Comparison of ENCODE assay signal across 11 cellular contexts in the genomic region with DNA sequence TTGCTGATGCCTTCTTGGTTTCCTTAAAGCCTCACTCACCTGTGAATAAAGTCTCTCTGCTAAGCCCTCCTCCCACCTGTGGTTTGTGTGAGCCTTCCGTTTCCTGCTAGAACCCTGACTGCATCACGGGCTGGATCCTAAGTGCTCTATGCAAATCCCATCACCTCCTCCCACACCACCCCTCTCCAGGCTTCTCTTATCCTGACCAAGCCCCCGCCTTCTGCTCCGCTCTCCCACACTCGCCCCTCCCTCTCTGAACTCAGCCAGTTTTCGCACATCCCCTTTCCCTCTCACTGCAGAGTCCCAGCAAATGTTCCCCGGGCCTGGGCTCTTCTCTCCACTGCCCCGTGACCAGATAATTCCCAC. TPM values are rescaled to one million over a fixed set of nuclear protein-coding genes. Genes with fewer than 3 reads are reported as not detected.
DNase-seq lines count a peak whose midpoint lies in the region; ATAC-seq, FAIRE-seq and TF ChIP-seq lines count a peak whose summit lies in the region.
"Had no signal": no experiment of that assay in that cellular context is flagged by ENCODE, and none has a peak within 500 bp of the region (broad histone marks: within the 10 kb centered on the region; RNA-seq: fewer than 3 reads in every experiment).

No MANE protein-coding gene starts in this region.

- no peaks in the 10 kb centered on the region for H3K36me3 ChIP-seq in kidney (ENCODE audit: control insufficient read depth in 1 of 2, insufficient read depth in 2 of 2, low read length in 2 of 2)
- H3K36me3 ChIP-seq in GM23248 (ENCODE audit: low read depth), result no peaks in the 10 kb centered on the region

- POLR2A ChIA-PET in activated B cell treated with CpG ODN at 0.5 μM for 24 hours (lab: Charles Lee), result no interaction called here

- H3K4me2 ChIP-seq in GM23248 (ENCODE audit: unreplicated experiment), result no peak overlapping the region

- in situ Hi-C loops in GM23248 (cut with MboI), result no loop called here

- no peaks in the 10 kb centered on the region for H3K27me3 ChIP-seq in GM23248 (replicated peaks; ENCODE audit: insufficient read depth)

- H3K27ac Mint-ChIP-seq in activated B cell treated with CpG ODN at 0.5 μM for 24 hours, result no peak overlapping the region

- H3F3A ChIP-seq in GM23248 (ENCODE audit: insufficient read depth), result no peaks in the 10 kb centered on the region

- H3K4me1 Mint-ChIP-seq in activated B cell treated with CpG ODN at 0.5 μM for 24 hours, result peaks cover 20% of the 10 kb centered on the region

- peaks cover 6% of the 10 kb centered on the region for H3K27me3 Mint-ChIP-seq in activated B cell treated with CpG ODN at 0.5 μM for 24 hours

- no peaks in the 10 kb centered on the region for H4K20me1 ChIP-seq in GM23248 (ENCODE audit: insufficient read depth)

- WGBS in GM23248 (ENCODE audit: low coverage in 1 of 2, low lambda C conversion rate in 2 of 2, missing lambda C conversion rate in 2 of 2), 2 experiments, result 59 to 69% methylated on average over 8 of the region's 8 CpGs

- H3K9me2 ChIP-seq in GM23248 (ENCODE audit: insufficient read depth), result no peaks in the 10 kb centered on the region

- no peak for TF ChIP-seq CTCF in GM12864 (IDR thresholded peaks at IDR 0.05; ENCODE audit: low read depth, low read length, missing control alignments)
- TF ChIP-seq CTCF in activated B cell treated with CpG ODN at 0.5 μM for 24 hours (IDR thresholded peaks at IDR 0.05), result no peak
- TF ChIP-seq CTCF in kidney (IDR thresholded peaks at IDR 0.05; ENCODE audit: borderline replicate concordance, extremely low read depth, insufficient read depth), result no peak

- CTCF ChIA-PET in activated B cell treated with CpG ODN at 0.5 μM for 24 hours (lab: Charles Lee), result no interaction called here

- intact Hi-C loops in activated B cell treated with CpG ODN at 0.5 μM for 24 hours (cut with micrococcal nuclease) (no loop called here), kidney (cut with DNase I) (no loop called here)

- H3K9me3 Mint-ChIP-seq in activated B cell treated with CpG ODN at 0.5 μM for 24 hours, result no peaks in the 10 kb centered on the region
- H3K9me3 Mint-ChIP-seq: T-helper 1 cell treated with Interleukin-12 subunit alpha and Interleukin-12 subunit beta and Interleukin-4 antibody, amounts not matched to agents 30 μg/mL and 1 μg/mL, for 36 hours had no signal

- peak overlapping the region; percentile 36 for H3K4me3 Mint-ChIP-seq in activated B cell treated with CpG ODN at 0.5 μM for 24 hours
- H3K4me3 Mint-ChIP-seq: T-helper 1 cell treated with Interleukin-12 subunit alpha and Interleukin-12 subunit beta and Interleukin-4 antibody, amounts not matched to agents 30 μg/mL and 1 μg/mL, for 36 hours had no signal

- H3K9ac ChIP-seq in kidney (ENCODE audit: low read length in 2 of 2) (no peak overlapping the region), GM23248 (no peak overlapping the region)

- no peak for FAIRE-seq in kidney (lab: Jason Lieb, UNC)

- H3K36me3 Mint-ChIP-seq in activated B cell treated with CpG ODN at 0.5 μM for 24 hours (ENCODE audit: low read depth), result no peaks in the 10 kb centered on the region

- no peaks in the 10 kb centered on the region for H3K9me3 ChIP-seq in kidney (ENCODE audit: control insufficient read depth in 1 of 2, low read length in 2 of 2)
- H3K9me3 ChIP-seq in GM23248 (ENCODE audit: low read depth), result no peaks in the 10 kb centered on the region

- no peak overlapping the region for H3K27ac ChIP-seq in kidney (ENCODE audit: low read depth in 2 of 2, low read length in 2 of 2)
- H3K27ac ChIP-seq in GM23248, result no peak overlapping the region

- H3K4me3 ChIP-seq in GM12864 (ENCODE audit: low read depth, low read length), result no peak overlapping the region
- no peak overlapping the region for H3K4me3 ChIP-seq in kidney (ENCODE audit: low read length in 2 of 2)
- H3K4me3 ChIP-seq in GM23248, result no peak overlapping the region

- H3K4me1 ChIP-seq in kidney (ENCODE audit: control insufficient read depth in 1 of 2, insufficient read depth in 1 of 2, low read depth in 1 of 2, low read length in 2 of 2), result peaks cover 4 to 31% of the 10 kb centered on the region in 2 donors
- no peaks in the 10 kb centered on the region for H3K4me1 ChIP-seq in GM23248 (ENCODE audit: insufficient read depth)

- H3K79me2 ChIP-seq in GM23248 (ENCODE audit: insufficient read depth), result no peaks in the 10 kb centered on the region

- DNase-seq in CD1c-positive myeloid dendritic cell (ENCODE audit: extremely low spot score), result peak; percentile 69
- peak; percentile 37 for DNase-seq in GM12864 (ENCODE audit: low read depth)
- no peak for DNase-seq in activated B cell treated with CpG ODN at 0.5 μM for 24 hours
- DNase-seq in kidney, result peak; percentile 46
- DNase-seq in GM23248, result no peak
- no peak for DNase-seq in NCI-H2196 (lab: John Stamatoyannopoulos, UW; ENCODE audit: unreplicated experiment)
- DNase-seq: GF-D8, NCI-H2029 treated with DMSO at 0.1 percent for 48 hours had no signal

- no peak overlapping the region for H2AFZ ChIP-seq in GM23248

- ATAC-seq in activated B cell treated with CpG ODN at 0.5 μM for 24 hours (ENCODE audit: low read depth) (no peak), HG03565 (IDR thresholded peaks at IDR 0.05; ENCODE audit: unreplicated experiment) (no peak), HG03095 (IDR thresholded peaks at IDR 0.05; ENCODE audit: unreplicated experiment) (no peak)

RNA-seq across cellular contexts. Expression of gene PIMREG, which starts 51.8 kb away (rescaled TPM):
- 0.27 and 0.69 TPM in 2 replicates for total RNA-seq in activated B cell treated with CpG ODN at 0.5 μM for 24 hours
- 1.7 TPM for total RNA-seq in kidney
- not detected for polyA plus RNA-seq in kidney (ENCODE audit: insufficient read depth, low read depth, low replicate concordance)
- 20.7 and 28.7 TPM in 2 replicates for total RNA-seq in GM23248 (2014; rRNA removed; shearing (Covaris generic))
- polyA plus RNA-seq in GM23248 (2016; fragmentation: Nextera tagmentation; extraction: Ambion mirVana), result 22.6 and 24.4 TPM in 2 replicates

Comparison
In these comparisons a context has a peak if more than half of its experiments do, and no peak if none do; other contexts are left out.
1. DNase-seq: peak in CD1c-positive myeloid dendritic cell (single experiment), GM12864 (single experiment) and kidney (single experiment); none in activated B cell treated with CpG ODN at 0.5 μM for 24 hours (single experiment), GM23248 (single experiment) and NCI-H2196 (single experiment).